8 cellular contexts compared by ENCODE assay signal in the genomic region with DNA sequence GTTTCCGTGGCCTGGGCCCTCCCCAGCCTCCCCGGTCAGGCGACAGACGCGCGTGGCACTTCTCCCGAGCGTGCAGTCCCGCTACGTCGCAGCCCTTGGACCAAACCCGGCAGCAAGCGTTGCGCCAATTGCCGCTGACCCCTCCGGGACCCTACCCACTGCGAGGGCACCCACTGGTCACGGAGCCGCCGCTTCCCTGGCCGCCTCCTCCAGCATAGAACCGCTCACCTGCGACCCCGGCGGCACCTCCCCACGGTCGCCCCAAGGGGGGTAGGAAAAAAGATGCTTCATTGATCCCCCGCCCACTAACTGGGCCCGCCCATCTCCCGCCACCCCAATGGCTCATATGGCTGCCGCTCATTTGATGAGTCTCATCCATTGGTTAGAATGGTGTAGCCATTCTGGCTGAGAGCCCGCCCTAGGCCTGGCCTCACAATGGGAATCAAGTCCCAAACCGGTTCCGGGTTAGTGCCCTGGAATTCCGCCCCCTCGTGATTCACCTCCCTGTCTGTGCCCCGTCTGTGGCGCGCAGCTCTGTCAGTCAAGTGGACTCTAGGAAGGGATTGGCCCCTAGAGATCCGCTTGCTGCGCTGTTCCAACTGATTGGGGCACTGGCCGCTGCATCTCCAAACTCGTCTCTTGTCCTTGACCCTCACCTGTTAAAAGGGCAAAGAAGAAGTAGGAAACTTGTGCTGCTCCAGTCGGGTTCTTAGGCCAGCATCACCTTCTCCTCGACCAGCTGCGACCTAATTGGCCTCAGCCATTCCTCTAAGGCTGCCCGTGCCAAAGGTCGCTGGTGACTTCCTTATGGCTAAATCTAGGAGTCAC. TPM values are rescaled to one million over a fixed set of nuclear protein-coding genes. Genes with fewer than 3 reads are reported as not detected.
DNase-seq lines count a peak whose midpoint lies in the region; ATAC-seq and TF ChIP-seq lines count a peak whose summit lies in the region.

MSANTD4 (minus strand) TSS at position 274 of the 828 bp plus-strand sequence. CDS start 11,323 bp downstream, outside the sequence.

- no peaks in the 10 kb centered on the region for H3K9me3 ChIP-seq in SK-N-MC (ENCODE audit: low read depth, low read length)
- no peaks in the 10 kb centered on the region for H3K9me3 ChIP-seq in gastroesophageal sphincter
- H3K9me3 ChIP-seq in neutrophil, result no peaks in the 10 kb centered on the region

- H3K27me3 Mint-ChIP-seq in activated naive CD4-positive, alpha-beta T cell treated with anti-CD3 and anti-CD28 coated beads, Interleukin-2, amount 10 ng/mL, durations not matched to agents 7 days and 5 days, result peaks cover 11% of the 10 kb centered on the region

- CTCF ChIA-PET in HEK293T (lab: Yijun Ruan, JAX), result no interaction called here
- CTCF ChIA-PET in activated naive CD4-positive, alpha-beta T cell treated with anti-CD3 and anti-CD28 coated beads, Interleukin-2, amount 10 ng/mL, durations not matched to agents 7 days and 5 days (lab: Charles Lee), result interaction anchor here (0.7 to 1.2 kb wide), 2 partner anchors 55 to 1055 kb away, joined by 3 read pairs; partner anchors contain the start of genes AASDHPPT and KBTBD3

- H3K27ac ChIP-seq in SK-N-MC (0 out of 2 replicates have a peak within 1 kb of the TSS, but pooled peaks have one; percentile 48), gastroesophageal sphincter (peak within 1 kb of the TSS; percentile 29 to 89 (median 86)), neutrophil (peak within 1 kb of the TSS; percentile 78), substantia nigra (ENCODE audit: low read depth, low read length, poor library complexity, severe bottlenecking) (peak within 1 kb of the TSS; percentile 90)

- POLR2A ChIA-PET in HEK293T (lab: Yijun Ruan, JAX), result no interaction called here

- H3K36me3 ChIP-seq in SK-N-MC (ENCODE audit: insufficient read depth, low read length) (peaks cover 7% of the 10 kb centered on the region), gastroesophageal sphincter (no peaks in the 10 kb centered on the region), neutrophil (no peaks in the 10 kb centered on the region)

- H3K27ac Mint-ChIP-seq in activated naive CD4-positive, alpha-beta T cell treated with anti-CD3 and anti-CD28 coated beads, Interleukin-2, amount 10 ng/mL, durations not matched to agents 7 days and 5 days, result peak within 1 kb of the TSS; percentile 82

- peaks cover 23% of the 10 kb centered on the region for H3K36me3 Mint-ChIP-seq in activated naive CD4-positive, alpha-beta T cell treated with anti-CD3 and anti-CD28 coated beads, Interleukin-2, amount 10 ng/mL, durations not matched to agents 7 days and 5 days

- H3K4me3 ChIP-seq in SK-N-MC, result peak within 1 kb of the TSS; percentile 92
- H3K4me3 ChIP-seq in gastroesophageal sphincter, result peak within 1 kb of the TSS; percentile 66 to 88
- H3K4me3 ChIP-seq in neutrophil (ENCODE audit: low read depth in 1 of 2, low read length in 1 of 2), result peak within 1 kb of the TSS; percentile 64 to 92

- H3K9ac ChIP-seq in SK-N-MC (ENCODE audit: insufficient read length), result peak within 1 kb of the TSS; percentile 79

- no peaks in the 10 kb centered on the region for H3K9me3 Mint-ChIP-seq in activated naive CD4-positive, alpha-beta T cell treated with anti-CD3 and anti-CD28 coated beads, Interleukin-2, amount 10 ng/mL, durations not matched to agents 7 days and 5 days

- ATAC-seq in gastroesophageal sphincter, result peak; percentile 99

- no peaks in the 10 kb centered on the region for H3K27me3 ChIP-seq in gastroesophageal sphincter
- no peaks in the 10 kb centered on the region for H3K27me3 ChIP-seq in neutrophil

- DNase-seq in GDM1 (lab: John Stamatoyannopoulos, UW) (peak; percentile 98), HEK293T (ENCODE audit: extremely low spot score) (peak; percentile 96), NAMALWA (ENCODE audit: low spot score) (peak; percentile 99), SK-N-MC (ENCODE audit: low read depth, low spot score) (peak; percentile 97), substantia nigra (lab: John Stamatoyannopoulos, UW) (peak; percentile 90 to 100 (median 99))
- DNase-seq in activated naive CD4-positive, alpha-beta T cell treated with anti-CD3 and anti-CD28 coated beads, Interleukin-2, amount 10 ng/mL, durations not matched to agents 7 days and 5 days, result peak; percentile 99

- TF ChIP-seq EP300 in gastroesophageal sphincter (IDR thresholded peaks at IDR 0.05), result no peak

- H3K4me1 ChIP-seq in gastroesophageal sphincter (peaks cover 6 to 32% (median 9%) of the 10 kb centered on the region in 3 donors), neutrophil (ENCODE audit: control insufficient read depth in 1 of 2, insufficient read depth in 1 of 2, low read depth in 1 of 2, low read length in 1 of 2) (peaks cover 7 to 17% of the 10 kb centered on the region in 2 experiments)

- peak within 1 kb of the TSS; percentile 88 for H3K4me3 Mint-ChIP-seq in activated naive CD4-positive, alpha-beta T cell treated with anti-CD3 and anti-CD28 coated beads, Interleukin-2, amount 10 ng/mL, durations not matched to agents 7 days and 5 days

- whole genome bisulfite sequencing in gastroesophageal sphincter (ENCODE audit: low coverage in 1 of 2), 2 donors, result 9 to 24% methylated on average over 5 to 9 of the region's 48 CpGs

- peak in 1 of 2 donors; percentile 34 for TF ChIP-seq POLR2A in gastroesophageal sphincter (IDR thresholded peaks at IDR 0.05)

- peak in 1 of 4 experiments; percentile 23 for TF ChIP-seq CTCF in gastroesophageal sphincter (IDR thresholded peaks at IDR 0.05)
- TF ChIP-seq CTCF in neutrophil (IDR thresholded peaks at IDR 0.05), result peak; percentile 46

- H3K4me1 Mint-ChIP-seq in activated naive CD4-positive, alpha-beta T cell treated with anti-CD3 and anti-CD28 coated beads, Interleukin-2, amount 10 ng/mL, durations not matched to agents 7 days and 5 days, result peaks cover 41% of the 10 kb centered on the region

TF ChIP-seq in HEK293T, 16 proteins besides CTCF, POLR2A, EP300 and RAD21:
- TF ChIP-seq SUZ12 (IDR thresholded peaks at IDR 0.05) (no peak), SP1 (IDR thresholded peaks at IDR 0.05) (peak; percentile 82), LEF1 (IDR thresholded peaks at IDR 0.05; ENCODE audit: borderline replicate concordance) (no peak), L3MBTL2 (conservative IDR thresholded peaks at IDR 0.05) (peak; percentile 43; the same call in 1 of the 2 replicates), PKNOX1 (IDR thresholded peaks at IDR 0.05) (peak; percentile 100), ELF4 (IDR thresholded peaks at IDR 0.05) (peak; percentile 80), BHLHE40 (IDR thresholded peaks at IDR 0.05; ENCODE audit: borderline replicate concordance) (no peak), FOXA1 (IDR thresholded peaks at IDR 0.05) (no peak), FOXK2 (IDR thresholded peaks at IDR 0.05) (no peak), ARNT (IDR thresholded peaks at IDR 0.05) (no peak), CTBP1 (IDR thresholded peaks at IDR 0.05; ENCODE audit: borderline replicate concordance) (no peak), HDGF (IDR thresholded peaks at IDR 0.05; ENCODE audit: borderline replicate concordance) (no peak), TARDBP (IDR thresholded peaks at IDR 0.05) (no peak), ZNF384 (IDR thresholded peaks at IDR 0.05) (peak; percentile 43; the same call in 1 of the 2 replicates), FOXM1 (IDR thresholded peaks at IDR 0.05; ENCODE audit: borderline replicate concordance) (no peak), NFRKB (IDR thresholded peaks at IDR 0.05) (no peak)
TF ChIP-seq in HEK293T: peak in this region for 5.

RNA-seq across cellular contexts. Expression of gene MSANTD4, which starts in this region (rescaled TPM):
- 10 to 100 TPM; 24.7 to 35.6 (median 28.6) TPM for total RNA-seq in gastroesophageal sphincter

Comparison
In these comparisons a context has a peak if more than half of its experiments do, and no peak if none do; other contexts are left out.
1. Peak in every context shown above with its lines: DNase-seq, ATAC-seq, H3K4me3 ChIP-seq and H3K27ac ChIP-seq.